In the genomic region with DNA sequence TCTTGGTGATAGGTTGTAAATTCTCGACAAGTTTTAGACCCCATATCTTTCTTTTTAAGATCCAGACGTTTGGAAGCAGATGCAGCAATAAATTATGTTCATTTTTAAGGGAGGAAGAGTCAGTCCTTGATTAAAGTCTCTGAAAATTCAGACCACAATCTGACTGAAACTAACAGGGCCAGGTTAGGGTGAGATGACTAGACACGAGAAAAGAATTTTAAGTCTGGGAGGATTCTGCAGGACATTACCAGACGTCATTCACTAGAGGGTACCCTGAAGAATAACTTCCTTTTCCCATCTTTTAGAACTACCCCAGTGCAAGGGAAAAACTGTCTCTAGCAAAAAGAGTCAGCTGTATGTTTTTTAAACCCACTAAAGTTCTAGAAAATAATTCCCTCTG, we compare ENCODE assay signal across 16 cellular contexts.
DNase-seq lines count a peak whose midpoint lies in the region; ATAC-seq lines count a peak whose summit lies in the region.
"Had no signal": no experiment of that assay in that cellular context is flagged by ENCODE, and none has a peak within 500 bp of the region (broad histone marks: within the 10 kb centered on the region; RNA-seq: fewer than 3 reads in every experiment).

No MANE protein-coding gene starts in this region.

- peaks cover 57% of the 10 kb centered on the region for H3K4me1 Mint-ChIP-seq in T-helper 1 cell treated with Interleukin-12 subunit alpha and Interleukin-12 subunit beta and Interleukin-4 antibody, amounts not matched to agents 30 μg/mL and 1 μg/mL, for 36 hours (ENCODE audit: low read depth)
- peaks cover 82% of the 10 kb centered on the region for H3K4me1 Mint-ChIP-seq in activated naive CD8-positive, alpha-beta T cell treated with anti-CD3 and anti-CD28 coated beads, Interleukin-2, amount 50 U/mL, for 24 hours
- H3K4me1 Mint-ChIP-seq in stimulated activated effector memory CD8-positive, alpha-beta T cell treated with anti-CD3 and anti-CD28 coated beads, Interleukin-12 subunit alpha, Interleukin-12 subunit beta, amount 100 ng/mL, for 72 hours, result peaks cover 67% of the 10 kb centered on the region

- no peak overlapping the region for H3K4me3 Mint-ChIP-seq in T-helper 1 cell treated with Interleukin-12 subunit alpha and Interleukin-12 subunit beta and Interleukin-4 antibody, amounts not matched to agents 30 μg/mL and 1 μg/mL, for 36 hours
- H3K4me3 Mint-ChIP-seq in activated naive CD8-positive, alpha-beta T cell treated with anti-CD3 and anti-CD28 coated beads, Interleukin-2, amount 50 U/mL, for 24 hours, result no peak overlapping the region
- peak overlapping the region; percentile 35 for H3K4me3 Mint-ChIP-seq in stimulated activated effector memory CD8-positive, alpha-beta T cell treated with anti-CD3 and anti-CD28 coated beads, Interleukin-12 subunit alpha, Interleukin-12 subunit beta, amount 100 ng/mL, for 72 hours

- H3K27ac Mint-ChIP-seq in T-helper 1 cell treated with Interleukin-12 subunit alpha and Interleukin-12 subunit beta and Interleukin-4 antibody, amounts not matched to agents 30 μg/mL and 1 μg/mL, for 36 hours, result peak overlapping the region; percentile 28
- H3K27ac Mint-ChIP-seq in activated naive CD8-positive, alpha-beta T cell treated with anti-CD3 and anti-CD28 coated beads, Interleukin-2, amount 50 U/mL, for 24 hours, result peak overlapping the region; percentile 83
- peak overlapping the region; percentile 99 for H3K27ac Mint-ChIP-seq in stimulated activated effector memory CD8-positive, alpha-beta T cell treated with anti-CD3 and anti-CD28 coated beads, Interleukin-12 subunit alpha, Interleukin-12 subunit beta, amount 100 ng/mL, for 72 hours

- DNase-seq in T-helper 1 cell (no peak), NCI-H1105 (lab: John Stamatoyannopoulos, UW) (no peak), NCI-H2227 (lab: John Stamatoyannopoulos, UW; ENCODE audit: unreplicated experiment) (no peak), NCI-H1105 treated with DMSO at 0.1 percent for 48 hours (lab: John Stamatoyannopoulos, UW) (no peak)
- no peak for DNase-seq in activated naive CD8-positive, alpha-beta T cell treated with anti-CD3 and anti-CD28 coated beads, Interleukin-2, amount 50 U/mL, for 24 hours
- DNase-seq in stimulated activated effector memory CD8-positive, alpha-beta T cell treated with anti-CD3 and anti-CD28 coated beads, Interleukin-12 subunit alpha, Interleukin-12 subunit beta, amount 100 ng/mL, for 72 hours (ENCODE audit: low spot score in 2 of 2), result peak in 1 of 2 donors; percentile 45
- DNase-seq: activated gamma-delta T cell treated with Interleukin-2 at 50 U/mL for 16 hours, GDM1, MV-4-11, NCI-H446 treated with DMSO at 0.1 percent for 48 hours, sigmoid colon had no signal

- peaks cover 58% of the 10 kb centered on the region for H3K36me3 Mint-ChIP-seq in T-helper 1 cell treated with Interleukin-12 subunit alpha and Interleukin-12 subunit beta and Interleukin-4 antibody, amounts not matched to agents 30 μg/mL and 1 μg/mL, for 36 hours (ENCODE audit: low read depth)
- H3K36me3 Mint-ChIP-seq in activated naive CD8-positive, alpha-beta T cell treated with anti-CD3 and anti-CD28 coated beads, Interleukin-2, amount 50 U/mL, for 24 hours (ENCODE audit: low read depth), result peaks cover 65% of the 10 kb centered on the region
- H3K36me3 Mint-ChIP-seq in stimulated activated effector memory CD8-positive, alpha-beta T cell treated with anti-CD3 and anti-CD28 coated beads, Interleukin-12 subunit alpha, Interleukin-12 subunit beta, amount 100 ng/mL, for 72 hours, result peaks cover 100% of the 10 kb centered on the region

- H3K9me3 Mint-ChIP-seq in T-helper 1 cell treated with Interleukin-12 subunit alpha and Interleukin-12 subunit beta and Interleukin-4 antibody, amounts not matched to agents 30 μg/mL and 1 μg/mL, for 36 hours, result no peaks in the 10 kb centered on the region
- H3K9me3 Mint-ChIP-seq in activated naive CD8-positive, alpha-beta T cell treated with anti-CD3 and anti-CD28 coated beads, Interleukin-2, amount 50 U/mL, for 24 hours, result no peaks in the 10 kb centered on the region
- H3K9me3 Mint-ChIP-seq in stimulated activated effector memory CD8-positive, alpha-beta T cell treated with anti-CD3 and anti-CD28 coated beads, Interleukin-12 subunit alpha, Interleukin-12 subunit beta, amount 100 ng/mL, for 72 hours, result no peaks in the 10 kb centered on the region

- ATAC-seq in HG02885 (IDR thresholded peaks at IDR 0.05; ENCODE audit: poor library complexity, unreplicated experiment), result peak; percentile 43
- ATAC-seq in activated naive CD8-positive, alpha-beta T cell treated with anti-CD3 and anti-CD28 coated beads, Interleukin-2, amount 50 U/mL, for 24 hours, result no peak
- ATAC-seq in stimulated activated effector memory CD8-positive, alpha-beta T cell treated with anti-CD3 and anti-CD28 coated beads, Interleukin-12 subunit alpha, Interleukin-12 subunit beta, amount 100 ng/mL, for 72 hours, result peak; percentile 81
- ATAC-seq: esophagus mucosa, left lobe of liver, SK-N-SH treated with all-trans-retinoic acid at 6 μM for 48 hours had no signal

- H3K27me3 Mint-ChIP-seq in T-helper 1 cell treated with Interleukin-12 subunit alpha and Interleukin-12 subunit beta and Interleukin-4 antibody, amounts not matched to agents 30 μg/mL and 1 μg/mL, for 36 hours (ENCODE audit: low read depth), result no peaks in the 10 kb centered on the region
- no peaks in the 10 kb centered on the region for H3K27me3 Mint-ChIP-seq in activated naive CD8-positive, alpha-beta T cell treated with anti-CD3 and anti-CD28 coated beads, Interleukin-2, amount 50 U/mL, for 24 hours

Comparison
In these comparisons a context has a peak if more than half of its experiments do, and no peak if none do; other contexts are left out.
1. H3K27ac Mint-ChIP-seq: peak in every context shown above with its lines; median percentile 99 in stimulated activated effector memory CD8-positive, alpha-beta T cell treated with anti-CD3 and anti-CD28 coated beads, Interleukin-12 subunit alpha, Interleukin-12 subunit beta, amount 100 ng/mL, for 72 hours; 83 in activated naive CD8-positive, alpha-beta T cell treated with anti-CD3 and anti-CD28 coated beads, Interleukin-2, amount 50 U/mL, for 24 hours; 28 in T-helper 1 cell treated with Interleukin-12 subunit alpha and Interleukin-12 subunit beta and Interleukin-4 antibody, amounts not matched to agents 30 μg/mL and 1 μg/mL, for 36 hours.